In the genomic region with DNA sequence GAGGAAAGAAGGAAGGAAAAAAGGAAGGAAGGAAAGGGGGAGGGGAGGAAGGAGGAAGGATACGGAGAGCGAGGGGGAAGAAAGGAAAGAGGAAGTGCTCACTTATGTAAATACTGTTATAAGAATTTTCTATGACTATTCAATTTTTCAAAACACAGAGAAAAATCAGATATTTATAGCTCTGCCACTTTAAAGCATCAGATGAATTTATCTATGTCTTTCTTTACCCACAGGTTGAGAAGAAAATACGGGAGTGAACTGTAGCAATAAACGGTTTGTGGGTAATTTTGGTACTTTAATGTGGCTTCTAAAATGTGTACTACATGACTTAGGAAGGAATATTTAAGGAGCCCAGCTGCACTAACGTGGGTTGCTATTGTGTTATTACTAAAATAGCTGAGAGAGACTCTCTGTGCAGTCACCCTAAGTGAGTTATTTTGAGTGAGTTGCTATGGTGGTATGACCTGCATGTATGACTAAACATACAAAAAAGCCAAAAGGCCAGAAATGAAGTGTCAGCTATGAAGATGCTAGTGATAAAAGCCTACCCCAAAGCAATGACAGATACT, we compare ENCODE assay signal across 12 cellular contexts.
A peak's percentile ranks its signal among the peaks of the same experiment; 100 is the strongest.
DNase-seq lines count a peak whose midpoint lies in the region; ATAC-seq, FAIRE-seq and TF ChIP-seq lines count a peak whose summit lies in the region.
"Had no signal": no experiment of that assay in that cellular context is flagged by ENCODE, and none has a peak within 500 bp of the region (broad histone marks: within the 10 kb centered on the region; RNA-seq: fewer than 3 reads in every experiment).

No MANE protein-coding gene starts in this region.

- CTCF ChIA-PET in K562 (lab: Yijun Ruan, JAX; ENCODE audit: low intra/inter-chr PET ratio) = no interaction called here

- H3K27ac ChIP-seq in K562 (ENCODE audit: extremely low read depth, low read depth, low read length) = no peak overlapping the region
- H3K27ac ChIP-seq: epithelial cell of prostate had no signal

- POLR2A ChIA-PET in K562 (lab: Yijun Ruan, JAX) = no interaction called here

- H3K4me1 ChIP-seq in K562 (replicated peaks in 1 of 2; ENCODE audit: control insufficient read depth in 2 of 2, insufficient read depth in 2 of 2, low read length in 2 of 2) = no peaks in the 10 kb centered on the region

- no TSS peak for BruUV-seq in K562 (replicated peaks; lab: Mats Ljungman, UMichigan)

- FAIRE-seq in K562 (lab: Jason Lieb, UNC) = no peak

- H3K9ac ChIP-seq in K562 (ENCODE audit: insufficient read depth in 1 of 2, low read depth in 2 of 2, low read length in 2 of 2) = no peak overlapping the region

- H3K27me3 ChIP-seq in K562 (ENCODE audit: control insufficient read depth in 2 of 2, insufficient read depth in 2 of 2, low read length in 2 of 2) = peaks cover 6 to 13% of the 10 kb centered on the region in 2 experiments

- 2% methylated on average over 5 of the region's 5 CpGs for WGBS in K562 (ENCODE audit: insufficient coverage, low coverage, missing lambda C conversion rate)

- no peak for TF ChIP-seq RAD21 in K562 (CRISPR knock-in tag; conservative IDR thresholded peaks at IDR 0.05 in 1 of 2, IDR thresholded peaks at IDR 0.05 in 1 of 2)

- no peak for TF ChIP-seq EP300 in K562 (IDR thresholded peaks at IDR 0.05; ENCODE audit: low read length)

- intact Hi-C loops in K562 (cut with micrococcal nuclease) = no loop called here

- no peak overlapping the region for H2AFZ ChIP-seq in K562 (ENCODE audit: low read depth, low read length)

- no peaks in the 10 kb centered on the region for H4K20me1 ChIP-seq in K562 (replicated peaks; ENCODE audit: control insufficient read depth, insufficient read depth, low read length)

- no peak for TF ChIP-seq POLR2A in K562 (conservative IDR thresholded peaks at IDR 0.05)

- in situ Hi-C loops in K562 (cut with MboI) = no loop called here

- H3K9me3 ChIP-seq in K562 (replicated peaks; ENCODE audit: control insufficient read depth, insufficient read depth, low read depth, low read length) = no peaks in the 10 kb centered on the region

- H3K4me3 ChIP-seq in K562 = no peak overlapping the region

- peak; percentile 65 for DNase-seq in GM10266 (ENCODE audit: extremely low spot score)
- DNase-seq in K562 (ENCODE audit: extremely low read depth in 1 of 4, low spot score in 3 of 4) = no peak
- DNase-seq in HK-2 (ENCODE audit: unreplicated experiment) = no peak
- DNase-seq in NCI-H774 (lab: John Stamatoyannopoulos, UW) = no peak
- no peak for DNase-seq in pons (ENCODE audit: low spot score)
- DNase-seq in NCI-H187 treated with DMSO at 0.1 percent for 48 hours (lab: John Stamatoyannopoulos, UW) = no peak
- DNase-seq: activated CD4-positive, alpha-beta memory T cell treated with anti-CD3 and anti-CD28 coated beads for 36 hours; DMS79; stimulated activated CD4-positive, alpha-beta T cell treated with anti-CD3 and anti-CD28 coated beads, Interleukin-12 subunit alpha, Interleukin-12 subunit beta, amount 100 ng/mL, for 4 hours had no signal

- H3K9me1 ChIP-seq in K562 (ENCODE audit: control insufficient read depth, insufficient read depth, low read length) = no peaks in the 10 kb centered on the region

- peak; percentile 89 for ATAC-seq in GM21360 (IDR thresholded peaks at IDR 0.05; ENCODE audit: unreplicated experiment)
- ATAC-seq in HG03378 (IDR thresholded peaks at IDR 0.05; ENCODE audit: unreplicated experiment) = peak; percentile 82
- ATAC-seq in K562 = no peak

- TF ChIP-seq CTCF in GM10266 (IDR thresholded peaks at IDR 0.05; ENCODE audit: control insufficient read depth, insufficient read depth, low read depth, missing control alignments) (no peak), K562 (IDR thresholded peaks at IDR 0.05 in 2 of 3, conservative IDR thresholded peaks at IDR 0.05 in 1 of 3; ENCODE audit: insufficient read depth in 2 of 3, low read depth in 1 of 3, low read length in 3 of 3) (no peak)

- H3K4me2 ChIP-seq in K562 (ENCODE audit: insufficient read depth, low read length) = no peak overlapping the region

- no peaks in the 10 kb centered on the region for H3K36me3 ChIP-seq in K562 (ENCODE audit: control insufficient read depth, insufficient read depth, low read length)

- H3K79me2 ChIP-seq in K562 (ENCODE audit: control insufficient read depth, insufficient read depth, low read length) = no peaks in the 10 kb centered on the region

TF ChIP-seq in K562, 482 proteins besides CTCF, POLR2A, EP300 and RAD21:
- peak; percentile 69 for TF ChIP-seq SPI1 (IDR thresholded peaks at IDR 0.05; ENCODE audit: borderline replicate concordance, low read depth, low read length)
- TF ChIP-seq ZNF589 (CRISPR knock-in tag; IDR thresholded peaks at IDR 0.05; ENCODE audit: low read depth) = no peak
